1 cellular context compared by ENCODE assay signal in the genomic region with DNA sequence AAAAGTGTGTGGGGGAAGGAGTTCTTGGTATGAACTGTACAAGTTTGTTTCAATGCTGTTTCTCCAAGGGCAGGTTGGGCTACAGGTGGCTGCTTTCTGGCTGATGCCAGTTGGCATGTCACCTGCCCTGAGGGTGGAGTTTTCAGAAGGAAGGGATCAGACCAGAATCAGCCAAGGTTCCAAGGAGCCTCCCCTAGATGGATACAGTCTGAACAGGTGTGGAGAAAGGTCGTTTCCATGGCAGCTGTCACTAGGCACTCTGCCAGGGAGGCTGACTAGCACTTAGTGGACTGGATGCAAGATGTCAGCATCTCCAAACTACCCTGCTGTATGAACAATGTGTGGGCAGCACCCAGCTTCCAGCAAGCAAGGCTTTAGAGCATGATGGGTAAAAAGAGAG.
TF ChIP-seq lines count a peak whose summit lies in the region.

No MANE protein-coding gene starts in this region.

TF ChIP-seq in WTC11, 78 proteins besides CTCF, POLR2A, EP300 and RAD21 (continued from another document):
- TF ChIP-seq CDX4 (CRISPR knock-in tag; IDR thresholded peaks at IDR 0.05; ENCODE audit: borderline replicate concordance) = no peak
